In the genomic region with DNA sequence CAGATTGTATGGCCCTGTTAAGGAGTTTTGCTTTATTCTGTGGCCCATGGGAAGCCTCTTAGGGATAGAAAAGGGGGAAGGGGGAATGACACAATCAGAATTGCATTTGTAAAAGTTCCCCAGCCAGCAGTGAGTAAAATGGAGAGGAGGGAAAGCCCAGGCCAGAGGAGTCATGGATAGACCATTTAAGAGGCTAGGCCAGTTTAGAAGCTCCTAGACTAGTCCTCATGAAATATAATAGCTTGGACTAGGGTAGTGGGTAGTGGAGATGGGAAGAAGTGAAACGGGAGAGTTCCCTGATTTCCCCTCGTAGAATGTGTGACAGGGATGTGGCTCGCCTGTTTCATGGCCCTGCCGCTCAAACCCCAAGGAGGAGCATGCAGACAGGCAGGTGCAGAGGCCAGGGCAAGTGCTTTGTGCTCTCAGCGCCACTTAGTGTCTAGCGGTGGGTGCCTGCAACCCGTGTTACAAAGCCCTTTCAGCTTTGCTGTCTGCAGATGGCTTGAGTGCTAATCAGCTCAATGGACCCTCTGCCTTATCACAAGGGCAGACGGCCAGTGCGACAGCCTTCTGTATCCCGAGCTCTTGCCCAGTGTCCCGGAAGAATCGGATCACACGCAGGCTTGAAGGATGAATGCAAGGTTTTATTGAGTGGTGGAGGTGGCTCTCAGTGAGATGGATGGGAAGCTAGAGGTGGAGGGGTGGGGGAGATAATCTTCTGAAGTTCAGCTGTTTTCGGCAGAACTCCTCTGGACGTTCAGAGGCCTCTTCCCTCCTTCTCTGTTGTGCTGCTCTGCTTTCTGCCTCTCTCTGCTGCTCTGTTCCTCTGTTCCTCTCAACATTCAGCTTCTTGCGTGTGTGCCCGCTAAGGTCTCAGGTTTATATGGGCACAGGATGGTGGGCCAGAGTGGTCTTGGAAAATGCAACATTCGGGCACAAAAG, we compare ENCODE assay signal across 8 cellular contexts.
DNase-seq lines count a peak whose midpoint lies in the region; ATAC-seq and TF ChIP-seq lines count a peak whose summit lies in the region.

No MANE protein-coding gene starts in this region.

- H3K4me3 Mint-ChIP-seq in WTC11: no peak overlapping the region; the same call in 1 of the 2 replicates

- no peak for TF ChIP-seq POLR2A in right lobe of liver (IDR thresholded peaks at IDR 0.05)

- H3K4me3 ChIP-seq in right lobe of liver: no peak overlapping the region

- intact Hi-C loops in right lobe of liver (cut with DNase I): no loop called here

- 0 out of 2 replicates have a peak, but pooled peaks cover 4% of the 10 kb centered on the region for H3K9me3 Mint-ChIP-seq in WTC11

- ATAC-seq in GM19452 (IDR thresholded peaks at IDR 0.05; ENCODE audit: unreplicated experiment) (peak; percentile 70), WTC11 (peak; percentile 100), right lobe of liver (peak in 3 of 4 donors; percentile 45 to 49 (median 46))

- POLR2A ChIA-PET in WTC11 (lab: Charles Lee): no interaction called here

- H3K27me3 Mint-ChIP-seq in WTC11 (ENCODE audit: low read depth): peaks cover 2% of the 10 kb centered on the region; the same call in 1 of the 2 replicates

- peaks cover 13% of the 10 kb centered on the region for H3K4me1 Mint-ChIP-seq in WTC11

- TF ChIP-seq CTCF in WTC11 (IDR thresholded peaks at IDR 0.05) (no peak), right lobe of liver (IDR thresholded peaks at IDR 0.05) (peak in 1 of 4 donors; percentile 17)

- no peaks in the 10 kb centered on the region for H3K36me3 Mint-ChIP-seq in WTC11

- H3K9me3 ChIP-seq in right lobe of liver: no peaks in the 10 kb centered on the region

- no peak overlapping the region for H3K27ac ChIP-seq in right lobe of liver

- CTCF ChIA-PET in WTC11 (lab: Charles Lee): interaction anchor here (0.5 to 1.7 kb wide), 10 partner anchors 11 to 205 kb away, joined by 3 to 9 read pairs (median 3); no protein-coding TSS in a partner anchor

- no peaks in the 10 kb centered on the region for H3K27me3 ChIP-seq in right lobe of liver

- H3K27ac Mint-ChIP-seq in WTC11: no peak overlapping the region

- peak; percentile 52 for DNase-seq in NAMALWA (ENCODE audit: low spot score)
- peak; percentile 82 for DNase-seq in WTC11 (ENCODE audit: low spot score)
- DNase-seq in right lobe of liver: no peak
- DNase-seq in NCI-H2081 (lab: John Stamatoyannopoulos, UW): no peak
- no peak for DNase-seq in ureter (ENCODE audit: low spot score)
- DNase-seq in NCI-H128 (lab: John Stamatoyannopoulos, UW; ENCODE audit: unreplicated experiment): no peak
- no peak for DNase-seq in GM03348 (ENCODE audit: low spot score)

- no peaks in the 10 kb centered on the region for H3K36me3 ChIP-seq in right lobe of liver

- 68% methylated on average over 11 of the region's 18 CpGs for WGBS in right lobe of liver (ENCODE audit: insufficient coverage, low coverage, low lambda C conversion rate, missing lambda C conversion rate)

- no peaks in the 10 kb centered on the region for H3K4me1 ChIP-seq in right lobe of liver

TF ChIP-seq in WTC11, 78 proteins besides CTCF, POLR2A, EP300 and RAD21:
- TF ChIP-seq TP53 (CRISPR knock-in tag; IDR thresholded peaks at IDR 0.05): no peak
- TF ChIP-seq GABPB1 (CRISPR knock-in tag; IDR thresholded peaks at IDR 0.05): no peak
- TF ChIP-seq ZNF232 (CRISPR knock-in tag; IDR thresholded peaks at IDR 0.05): no peak
- TF ChIP-seq KAT7 (CRISPR knock-in tag; IDR thresholded peaks at IDR 0.05; ENCODE audit: borderline replicate concordance): no peak
- TF ChIP-seq, protein P1, sequence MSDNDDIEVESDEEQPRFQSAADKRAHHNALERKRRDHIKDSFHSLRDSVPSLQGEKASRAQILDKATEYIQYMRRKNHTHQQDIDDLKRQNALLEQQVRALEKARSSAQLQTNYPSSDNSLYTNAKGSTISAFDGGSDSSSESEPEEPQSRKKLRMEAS (CRISPR knock-in tag; IDR thresholded peaks at IDR 0.05): peak; percentile 22; the same call in 1 of the 2 replicates
- TF ChIP-seq, protein P2, sequence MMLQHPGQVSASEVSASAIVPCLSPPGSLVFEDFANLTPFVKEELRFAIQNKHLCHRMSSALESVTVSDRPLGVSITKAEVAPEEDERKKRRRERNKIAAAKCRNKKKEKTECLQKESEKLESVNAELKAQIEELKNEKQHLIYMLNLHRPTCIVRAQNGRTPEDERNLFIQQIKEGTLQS (CRISPR knock-in tag; conservative IDR thresholded peaks at IDR 0.05): no peak
- TF ChIP-seq, protein P3, sequence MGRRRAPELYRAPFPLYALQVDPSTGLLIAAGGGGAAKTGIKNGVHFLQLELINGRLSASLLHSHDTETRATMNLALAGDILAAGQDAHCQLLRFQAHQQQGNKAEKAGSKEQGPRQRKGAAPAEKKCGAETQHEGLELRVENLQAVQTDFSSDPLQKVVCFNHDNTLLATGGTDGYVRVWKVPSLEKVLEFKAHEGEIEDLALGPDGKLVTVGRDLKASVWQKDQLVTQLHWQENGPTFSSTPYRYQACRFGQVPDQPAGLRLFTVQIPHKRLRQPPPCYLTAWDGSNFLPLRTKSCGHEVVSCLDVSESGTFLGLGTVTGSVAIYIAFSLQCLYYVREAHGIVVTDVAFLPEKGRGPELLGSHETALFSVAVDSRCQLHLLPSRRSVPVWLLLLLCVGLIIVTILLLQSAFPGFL (CRISPR knock-in tag; IDR thresholded peaks at IDR 0.05; ENCODE audit: borderline replicate concordance): no peak
- TF ChIP-seq, protein P4, sequence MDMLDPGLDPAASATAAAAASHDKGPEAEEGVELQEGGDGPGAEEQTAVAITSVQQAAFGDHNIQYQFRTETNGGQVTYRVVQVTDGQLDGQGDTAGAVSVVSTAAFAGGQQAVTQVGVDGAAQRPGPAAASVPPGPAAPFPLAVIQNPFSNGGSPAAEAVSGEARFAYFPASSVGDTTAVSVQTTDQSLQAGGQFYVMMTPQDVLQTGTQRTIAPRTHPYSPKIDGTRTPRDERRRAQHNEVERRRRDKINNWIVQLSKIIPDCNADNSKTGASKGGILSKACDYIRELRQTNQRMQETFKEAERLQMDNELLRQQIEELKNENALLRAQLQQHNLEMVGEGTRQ (CRISPR knock-in tag; IDR thresholded peaks at IDR 0.05): no peak
- TF ChIP-seq ETV6 (CRISPR knock-in tag; IDR thresholded peaks at IDR 0.05): peak; percentile 37; the same call in 1 of the 2 replicates

Comparison
In these comparisons a context has a peak if more than half of its experiments do, and no peak if none do; other contexts are left out.
1. ATAC-seq: peak in every context shown above with its lines; median percentile 100 in WTC11; 70 in GM19452; 46 in right lobe of liver.
2. DNase-seq: peak in NAMALWA (single experiment) and WTC11 (single experiment); none in right lobe of liver (0 of 3), NCI-H2081 (0 of 2), ureter (single experiment), NCI-H128 (single experiment) and GM03348 (single experiment).